ENCODE assay signal across 12 cellular contexts in genomic region chr1:115655307-115655664, GRCh38. TPM values are rescaled to one million over a fixed set of nuclear protein-coding genes. Genes with fewer than 3 reads are reported as not detected.
DNase-seq lines count a peak whose midpoint lies in the region; ATAC-seq and TF ChIP-seq lines count a peak whose summit lies in the region.
"Had no signal": no experiment of that assay in that cellular context is flagged by ENCODE, and none has a peak within 500 bp of the region (broad histone marks: within the 10 kb centered on the region; RNA-seq: fewer than 3 reads in every experiment).

No MANE protein-coding gene starts in this region.

- ATAC-seq in GM18502 (IDR thresholded peaks at IDR 0.05; ENCODE audit: poor library complexity, unreplicated experiment) (peak; percentile 50), GM19397 (IDR thresholded peaks at IDR 0.05; ENCODE audit: unreplicated experiment) (no peak), HG02623 (IDR thresholded peaks at IDR 0.05; ENCODE audit: unreplicated experiment) (no peak)
- ATAC-seq in naive thymus-derived CD4-positive, alpha-beta T cell: peak; percentile 18
- ATAC-seq in activated naive CD8-positive, alpha-beta T cell treated with anti-CD3 and anti-CD28 coated beads, Interleukin-2, amount 50 U/mL, for 24 hours: no peak

- CTCF ChIA-PET in naive thymus-derived CD4-positive, alpha-beta T cell (lab: Charles Lee): no interaction called here
- CTCF ChIA-PET in activated CD4-positive, alpha-beta memory T cell treated with anti-CD3 and anti-CD28 coated beads for 36 hours (lab: Charles Lee): no interaction called here

- no peaks in the 10 kb centered on the region for H3K9me3 Mint-ChIP-seq in chondrocyte (ENCODE audit: low read depth)
- no peaks in the 10 kb centered on the region for H3K9me3 Mint-ChIP-seq in naive thymus-derived CD4-positive, alpha-beta T cell
- H3K9me3 Mint-ChIP-seq in activated CD4-positive, alpha-beta memory T cell treated with anti-CD3 and anti-CD28 coated beads for 36 hours: no peaks in the 10 kb centered on the region
- no peaks in the 10 kb centered on the region for H3K9me3 Mint-ChIP-seq in activated naive CD8-positive, alpha-beta T cell treated with anti-CD3 and anti-CD28 coated beads, Interleukin-2, amount 50 U/mL, for 24 hours
- H3K9me3 Mint-ChIP-seq: CD4-positive, CD25-positive, alpha-beta regulatory T cell had no signal

- peak overlapping the region; percentile 42 for H3K27ac Mint-ChIP-seq in chondrocyte (ENCODE audit: unreplicated experiment)
- peak overlapping the region in 1 of 9 donors; percentile 37 for H3K27ac Mint-ChIP-seq in naive thymus-derived CD4-positive, alpha-beta T cell
- H3K27ac Mint-ChIP-seq in activated CD4-positive, alpha-beta memory T cell treated with anti-CD3 and anti-CD28 coated beads for 36 hours: no peak overlapping the region
- no peak overlapping the region for H3K27ac Mint-ChIP-seq in activated naive CD8-positive, alpha-beta T cell treated with anti-CD3 and anti-CD28 coated beads, Interleukin-2, amount 50 U/mL, for 24 hours

- peaks cover 22% of the 10 kb centered on the region for H3K4me1 Mint-ChIP-seq in chondrocyte (ENCODE audit: low read depth)
- H3K4me1 Mint-ChIP-seq in naive thymus-derived CD4-positive, alpha-beta T cell: peaks cover 0 to 26% (median 5%) of the 10 kb centered on the region in 7 donors
- no peaks in the 10 kb centered on the region for H3K4me1 Mint-ChIP-seq in activated CD4-positive, alpha-beta memory T cell treated with anti-CD3 and anti-CD28 coated beads for 36 hours (ENCODE audit: low read depth)
- H3K4me1 Mint-ChIP-seq in activated naive CD8-positive, alpha-beta T cell treated with anti-CD3 and anti-CD28 coated beads, Interleukin-2, amount 50 U/mL, for 24 hours: peaks cover 7% of the 10 kb centered on the region

- no peak for TF ChIP-seq CTCF in chondrocyte (IDR thresholded peaks at IDR 0.05)

- no peak overlapping the region for H3K4me3 ChIP-seq in naive thymus-derived CD4-positive, alpha-beta T cell (ENCODE audit: low read length)

- no peaks in the 10 kb centered on the region for H3K27me3 ChIP-seq in naive thymus-derived CD4-positive, alpha-beta T cell (ENCODE audit: control insufficient read depth in 2 of 2, insufficient read depth in 2 of 2, low read length in 2 of 2)

- H3K27ac ChIP-seq in naive thymus-derived CD4-positive, alpha-beta T cell (ENCODE audit: low read depth, low read length): no peak overlapping the region

- POLR2A ChIA-PET in naive thymus-derived CD4-positive, alpha-beta T cell (lab: Charles Lee): no interaction called here
- POLR2A ChIA-PET in activated CD4-positive, alpha-beta memory T cell treated with anti-CD3 and anti-CD28 coated beads for 36 hours (lab: Charles Lee): no interaction called here

- H3K36me3 Mint-ChIP-seq in chondrocyte (ENCODE audit: low read depth): peaks cover 8% of the 10 kb centered on the region
- H3K36me3 Mint-ChIP-seq in naive thymus-derived CD4-positive, alpha-beta T cell: peaks cover 0 to 31% (median 0%) of the 10 kb centered on the region in 5 donors
- H3K36me3 Mint-ChIP-seq in activated CD4-positive, alpha-beta memory T cell treated with anti-CD3 and anti-CD28 coated beads for 36 hours: peaks cover 3% of the 10 kb centered on the region
- H3K36me3 Mint-ChIP-seq in activated naive CD8-positive, alpha-beta T cell treated with anti-CD3 and anti-CD28 coated beads, Interleukin-2, amount 50 U/mL, for 24 hours (ENCODE audit: low read depth): no peaks in the 10 kb centered on the region
- H3K36me3 Mint-ChIP-seq: CD4-positive, CD25-positive, alpha-beta regulatory T cell had no signal

- H3K4me3 Mint-ChIP-seq in chondrocyte (ENCODE audit: unreplicated experiment): no peak overlapping the region
- peak overlapping the region in 1 of 10 donors; percentile 16 for H3K4me3 Mint-ChIP-seq in naive thymus-derived CD4-positive, alpha-beta T cell
- no peak overlapping the region for H3K4me3 Mint-ChIP-seq in activated CD4-positive, alpha-beta memory T cell treated with anti-CD3 and anti-CD28 coated beads for 36 hours
- H3K4me3 Mint-ChIP-seq in activated naive CD8-positive, alpha-beta T cell treated with anti-CD3 and anti-CD28 coated beads, Interleukin-2, amount 50 U/mL, for 24 hours: no peak overlapping the region
- H3K4me3 Mint-ChIP-seq: CD4-positive, CD25-positive, alpha-beta regulatory T cell had no signal

- no peaks in the 10 kb centered on the region for H3K36me3 ChIP-seq in naive thymus-derived CD4-positive, alpha-beta T cell (ENCODE audit: control insufficient read depth in 2 of 3, insufficient read depth in 3 of 3, low read length in 3 of 3)

- DNase-seq in NCI-H1694 (lab: John Stamatoyannopoulos, UW) (peak; percentile 36), chondrocyte (ENCODE audit: low spot score) (no peak)
- no peak for DNase-seq in naive thymus-derived CD4-positive, alpha-beta T cell
- DNase-seq in activated CD4-positive, alpha-beta memory T cell treated with anti-CD3 and anti-CD28 coated beads for 36 hours: no peak
- DNase-seq in activated naive CD8-positive, alpha-beta T cell treated with anti-CD3 and anti-CD28 coated beads, Interleukin-2, amount 50 U/mL, for 24 hours: no peak
- DNase-seq: aorta; CD4-positive, CD25-positive, alpha-beta regulatory T cell; NCI-H187; stimulated activated CD4-positive, alpha-beta T cell treated with anti-CD3 and anti-CD28 coated beads, Interleukin-12 subunit alpha, Interleukin-12 subunit beta, amount 100 ng/mL, for 4 hours had no signal

- H3K27me3 Mint-ChIP-seq in chondrocyte (ENCODE audit: low read depth): no peaks in the 10 kb centered on the region
- peaks cover 0 to 7% (median 0%) of the 10 kb centered on the region in 5 donors for H3K27me3 Mint-ChIP-seq in naive thymus-derived CD4-positive, alpha-beta T cell
- H3K27me3 Mint-ChIP-seq in activated CD4-positive, alpha-beta memory T cell treated with anti-CD3 and anti-CD28 coated beads for 36 hours: no peaks in the 10 kb centered on the region
- H3K27me3 Mint-ChIP-seq in activated naive CD8-positive, alpha-beta T cell treated with anti-CD3 and anti-CD28 coated beads, Interleukin-2, amount 50 U/mL, for 24 hours: peaks cover 1% of the 10 kb centered on the region
- H3K27me3 Mint-ChIP-seq: CD4-positive, CD25-positive, alpha-beta regulatory T cell had no signal

- no peaks in the 10 kb centered on the region for H3K9me3 ChIP-seq in naive thymus-derived CD4-positive, alpha-beta T cell (ENCODE audit: control insufficient read depth in 2 of 3, low read length in 3 of 3)

- H3K4me1 ChIP-seq in naive thymus-derived CD4-positive, alpha-beta T cell (ENCODE audit: control insufficient read depth in 2 of 2, insufficient read depth in 2 of 2, low read length in 2 of 2): no peaks in the 10 kb centered on the region

- intact Hi-C loops in naive thymus-derived CD4-positive, alpha-beta T cell (cut with micrococcal nuclease): no loop called here
- intact Hi-C loops in activated CD4-positive, alpha-beta memory T cell treated with anti-CD3 and anti-CD28 coated beads for 36 hours (cut with micrococcal nuclease): no loop called here

RNA-seq across cellular contexts. Expression of gene VANGL1, which starts 13.5 kb away (rescaled TPM):
- total RNA-seq in chondrocyte: 16.2 to 19.2 TPM (median 18.0 TPM) in 3 replicates
- total RNA-seq in naive thymus-derived CD4-positive, alpha-beta T cell: 10 to 100 TPM in 1 of 5 experiments, 1 to 10 TPM in 2, under 1 TPM in 2; 0.54 to 13.3 (median 1.0) TPM
- polyA plus RNA-seq in naive thymus-derived CD4-positive, alpha-beta T cell: 1 to 10 TPM; 1.5 to 2.1 TPM
- total RNA-seq in activated CD4-positive, alpha-beta memory T cell treated with anti-CD3 and anti-CD28 coated beads for 36 hours: 1 to 10 TPM; 4.2 to 4.4 TPM

Comparison
In these comparisons a context has a peak if more than half of its experiments do, and no peak if none do; other contexts are left out.
1. ATAC-seq: peak in GM18502 (single experiment) and naive thymus-derived CD4-positive, alpha-beta T cell (single experiment); none in GM19397 (single experiment), HG02623 (single experiment) and activated naive CD8-positive, alpha-beta T cell treated with anti-CD3 and anti-CD28 coated beads, Interleukin-2, amount 50 U/mL, for 24 hours (single experiment).